Comparison of ENCODE assay signal across 15 cellular contexts in genomic region chr4:48332661-48333060, GRCh38.
"Had no signal": no experiment of that assay in that cellular context is flagged by ENCODE, and none has a peak within 500 bp of the region (broad histone marks: within the 10 kb centered on the region; RNA-seq: fewer than 3 reads in every experiment).

No MANE protein-coding gene starts in this region.

- H3K27me3 ChIP-seq: esophagus squamous epithelium, heart right ventricle, right atrium auricular region, upper lobe of left lung had no signal

- H3K4me3 ChIP-seq: esophagus squamous epithelium, heart right ventricle, right atrium auricular region, upper lobe of left lung had no signal

- H3K36me3 Mint-ChIP-seq: activated CD4-positive, alpha-beta memory T cell treated with anti-CD3 and anti-CD28 coated beads for 36 hours; activated naive CD8-positive, alpha-beta T cell treated with anti-CD3 and anti-CD28 coated beads for 36 hours; naive thymus-derived CD4-positive, alpha-beta T cell; stimulated activated naive B cell treated with anti-CD40 and anti-IgM and Interleukin-4, amounts not matched to agents 10 μg/mL and 1 μg/mL and 100 μg/mL, for 72 hours had no signal

- H3K9me3 Mint-ChIP-seq: activated CD4-positive, alpha-beta memory T cell treated with anti-CD3 and anti-CD28 coated beads for 36 hours; activated naive CD8-positive, alpha-beta T cell treated with anti-CD3 and anti-CD28 coated beads for 36 hours; naive thymus-derived CD4-positive, alpha-beta T cell; stimulated activated naive B cell treated with anti-CD40 and anti-IgM and Interleukin-4, amounts not matched to agents 10 μg/mL and 1 μg/mL and 100 μg/mL, for 72 hours had no signal

- H3K27ac ChIP-seq: right atrium auricular region, upper lobe of left lung had no signal

- H3K27me3 Mint-ChIP-seq: activated naive CD8-positive, alpha-beta T cell treated with anti-CD3 and anti-CD28 coated beads for 36 hours had no signal

- H3K27ac Mint-ChIP-seq: activated CD4-positive, alpha-beta memory T cell treated with anti-CD3 and anti-CD28 coated beads for 36 hours; activated naive CD8-positive, alpha-beta T cell treated with anti-CD3 and anti-CD28 coated beads for 36 hours; naive thymus-derived CD4-positive, alpha-beta T cell; stimulated activated naive B cell treated with anti-CD40 and anti-IgM and Interleukin-4, amounts not matched to agents 10 μg/mL and 1 μg/mL and 100 μg/mL, for 72 hours had no signal

- H3K4me1 ChIP-seq: right atrium auricular region, upper lobe of left lung had no signal

- H3K36me3 ChIP-seq: esophagus squamous epithelium, heart right ventricle, right atrium auricular region, upper lobe of left lung had no signal

- ATAC-seq: naive thymus-derived CD4-positive, alpha-beta T cell; stimulated activated naive B cell treated with anti-CD40 and anti-IgM and Interleukin-4, amounts not matched to agents 10 μg/mL and 1 μg/mL and 100 μg/mL, for 72 hours had no signal

- H3K9me3 ChIP-seq: esophagus squamous epithelium, heart right ventricle, right atrium auricular region, upper lobe of left lung had no signal

- DNase-seq: activated CD4-positive, alpha-beta memory T cell treated with anti-CD3 and anti-CD28 coated beads for 36 hours; activated CD4-positive, CD25-positive, alpha-beta regulatory T cell treated with anti-CD3 and anti-CD28 coated beads, Interleukin-2, amount 50 U/mL, for 72 hours; activated gamma-delta T cell; activated naive CD8-positive, alpha-beta T cell treated with anti-CD3 and anti-CD28 coated beads for 36 hours; activated T-cell treated with anti-CD3 and anti-CD28 coated beads, Interleukin-2, amount 50 U/mL, for 48 hours; anterior cingulate cortex; esophagus squamous epithelium; foreskin melanocyte; heart right ventricle; naive thymus-derived CD4-positive, alpha-beta T cell; stimulated activated CD4-positive, alpha-beta T cell treated with anti-CD3 and anti-CD28 coated beads, Interleukin-2, amount 100 ng/mL, for 24 hours; stimulated activated naive B cell treated with anti-CD40 and anti-IgM and Interleukin-4, amounts not matched to agents 10 μg/mL and 1 μg/mL and 100 μg/mL, for 72 hours; substantia nigra; upper lobe of left lung had no signal

- H3K4me3 Mint-ChIP-seq: activated CD4-positive, alpha-beta memory T cell treated with anti-CD3 and anti-CD28 coated beads for 36 hours; activated naive CD8-positive, alpha-beta T cell treated with anti-CD3 and anti-CD28 coated beads for 36 hours; naive thymus-derived CD4-positive, alpha-beta T cell; stimulated activated naive B cell treated with anti-CD40 and anti-IgM and Interleukin-4, amounts not matched to agents 10 μg/mL and 1 μg/mL and 100 μg/mL, for 72 hours had no signal
